Comparison of ENCODE assay signal across 28 cellular contexts in genomic region chrX:44202596-44202995, GRCh38.
"Had no signal": no experiment of that assay in that cellular context is flagged by ENCODE, and none has a peak within 500 bp of the region (broad histone marks: within the 10 kb centered on the region; RNA-seq: fewer than 3 reads in every experiment).

No MANE protein-coding gene starts in this region.

- H3K27ac ChIP-seq: neural progenitor cell, ovary, parathyroid adenoma, psoas muscle, right lobe of liver, sigmoid colon, skin epidermis, spleen, stomach, thoracic aorta, thyroid gland, tibial nerve, upper lobe of left lung, vagina had no signal

- H3K36me3 ChIP-seq: neural progenitor cell, ovary, right lobe of liver, sigmoid colon, spleen, stomach, thoracic aorta, thyroid gland, tibial nerve, upper lobe of left lung, vagina had no signal

- H3K9ac ChIP-seq: neural progenitor cell, parathyroid adenoma had no signal

- H3K9me3 ChIP-seq: ovary, psoas muscle, right lobe of liver, sigmoid colon, spleen, stomach, thoracic aorta, thyroid gland, tibial nerve, upper lobe of left lung, vagina had no signal

- H3K4me1 ChIP-seq: neural progenitor cell, parathyroid adenoma, psoas muscle, right lobe of liver, sigmoid colon, spleen, stomach, thyroid gland, tibial nerve, upper lobe of left lung, vagina had no signal

- H3K4me3 ChIP-seq: neural progenitor cell, ovary, psoas muscle, right lobe of liver, sigmoid colon, skin epidermis, smooth muscle cell, spleen, stomach, thoracic aorta, thyroid gland, tibial nerve, upper lobe of left lung, vagina had no signal

- H3K27me3 ChIP-seq: neural progenitor cell, ovary, sigmoid colon, thyroid gland, upper lobe of left lung, vagina had no signal

- H3K79me2 ChIP-seq: parathyroid adenoma had no signal

- ATAC-seq: naive thymus-derived CD4-positive, alpha-beta T cell; psoas muscle; right cardiac atrium; right lobe of liver; stimulated activated effector memory CD8-positive, alpha-beta T cell treated with anti-CD3 and anti-CD28 coated beads, Interleukin-12 subunit alpha, Interleukin-12 subunit beta, amount 100 ng/mL, for 72 hours; stimulated activated naive B cell treated with anti-CD40 and anti-IgM and Interleukin-4, amounts not matched to agents 10 μg/mL and 1 μg/mL and 100 μg/mL, for 72 hours had no signal

- DNase-seq: naive thymus-derived CD4-positive, alpha-beta T cell; natural killer cell; occipital lobe; ovary; posterior cingulate gyrus; psoas muscle; right cardiac atrium; right lobe of liver; sigmoid colon; spleen; stimulated activated CD4-positive, alpha-beta T cell treated with anti-CD3 and anti-CD28 coated beads, Interleukin-15, amount 100 ng/mL, for 24 hours; stimulated activated CD4-positive, alpha-beta T cell treated with anti-CD3 and anti-CD28 coated beads, Interleukin-2, amount 100 ng/mL, for 24 hours; stimulated activated CD4-positive, alpha-beta T cell treated with anti-CD3 and anti-CD28 coated beads, Interleukin-2, amount 100 ng/mL, for 48 hours; stimulated activated CD4-positive, alpha-beta T cell treated with anti-CD3 and anti-CD28 coated beads, Interleukin-4, amount 100 ng/mL, for 24 hours; stimulated activated naive B cell treated with anti-CD40 and anti-IgM and Interleukin-4, amounts not matched to agents 10 μg/mL and 1 μg/mL and 100 μg/mL, for 72 hours; stimulated activated naive CD4-positive, alpha-beta T cell treated with Interleukin-2 at 50 U/mL for 16 hours; stomach; thyroid gland; trophoblast cell; upper lobe of left lung had no signal

- H2AFZ ChIP-seq: neural progenitor cell, parathyroid adenoma had no signal

- H3K4me2 ChIP-seq: neural progenitor cell, smooth muscle cell had no signal
